8 cellular contexts compared by ENCODE assay signal in the genomic region with DNA sequence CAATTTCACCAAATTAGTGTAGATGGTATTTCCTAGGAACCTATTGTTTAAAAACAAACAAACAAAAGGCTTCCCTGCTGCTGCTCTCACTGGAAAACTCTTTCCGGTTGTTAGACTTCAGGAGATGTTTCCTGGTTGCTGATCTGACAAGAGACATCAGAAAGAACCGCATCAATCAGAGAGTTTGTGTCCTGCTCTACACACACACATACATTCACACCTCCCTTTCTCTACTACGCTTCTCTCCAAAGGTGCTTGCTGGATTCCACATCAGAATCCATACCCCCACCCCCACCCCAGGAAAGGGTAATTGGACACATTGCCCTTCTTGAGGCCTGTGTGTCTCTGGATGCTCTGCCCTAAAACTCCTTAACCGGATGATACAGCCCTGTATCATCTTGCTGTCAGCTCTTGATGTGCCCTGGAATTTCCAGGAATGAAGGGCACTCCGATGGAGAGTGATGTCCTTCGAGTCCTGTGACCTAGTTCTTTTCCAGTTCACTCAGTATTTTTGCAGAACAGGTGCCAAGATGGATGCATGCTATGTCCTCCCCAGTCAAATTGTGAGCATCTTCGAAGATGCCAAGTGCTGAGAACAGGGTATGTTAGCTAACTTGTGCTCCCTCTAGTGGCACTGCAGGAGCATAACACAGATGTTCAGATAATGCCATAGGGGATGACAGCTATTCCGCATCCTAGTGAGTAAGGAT.
A peak's percentile ranks its signal among the peaks of the same experiment; 100 is the strongest.
DNase-seq lines count a peak whose midpoint lies in the region; ATAC-seq and TF ChIP-seq lines count a peak whose summit lies in the region.

No MANE protein-coding gene starts in this region.

- H3K36me3 Mint-ChIP-seq in activated T-cell treated with anti-CD3 and anti-CD28 coated beads, Interleukin-2, amount 50 U/mL, for 4 hours (ENCODE audit: insufficient read depth): no peaks in the 10 kb centered on the region

- ATAC-seq in activated T-cell treated with anti-CD3 and anti-CD28 coated beads, Interleukin-2, amount 50 U/mL, for 4 hours: peak; percentile 66 to 82
- peak; percentile 89 for ATAC-seq in foreskin keratinocyte

- TF ChIP-seq CTCF in GM20000 (IDR thresholded peaks at IDR 0.05; ENCODE audit: extremely low read depth, missing control alignments): peak; percentile 80
- TF ChIP-seq CTCF in HL-60 (IDR thresholded peaks at IDR 0.05; ENCODE audit: insufficient read depth, low read length): peak; percentile 94
- TF ChIP-seq CTCF in foreskin keratinocyte (conservative IDR thresholded peaks at IDR 0.05): peak; percentile 90

- peaks cover 8% of the 10 kb centered on the region for H3K9me3 Mint-ChIP-seq in activated T-cell treated with anti-CD3 and anti-CD28 coated beads, Interleukin-2, amount 50 U/mL, for 4 hours

- no peak overlapping the region for H3K4me3 ChIP-seq in HL-60 (replicated peaks; ENCODE audit: insufficient read depth, low read length)

- no peak overlapping the region for H3K27ac ChIP-seq in HL-60 (replicated peaks)
- no peak overlapping the region for H3K27ac ChIP-seq in foreskin keratinocyte

- no peaks in the 10 kb centered on the region for H3K4me1 Mint-ChIP-seq in activated T-cell treated with anti-CD3 and anti-CD28 coated beads, Interleukin-2, amount 50 U/mL, for 4 hours (ENCODE audit: low read depth)

- no peak overlapping the region for H3K4me3 Mint-ChIP-seq in activated T-cell treated with anti-CD3 and anti-CD28 coated beads, Interleukin-2, amount 50 U/mL, for 4 hours

- H3K4me1 ChIP-seq in foreskin keratinocyte: no peaks in the 10 kb centered on the region

- H3K27me3 ChIP-seq in HL-60 (ENCODE audit: insufficient read depth, poor library complexity, severe bottlenecking): no peaks in the 10 kb centered on the region
- H3K27me3 ChIP-seq in foreskin keratinocyte: peaks cover 24% of the 10 kb centered on the region

- peaks cover 29% of the 10 kb centered on the region for H3K27me3 Mint-ChIP-seq in activated T-cell treated with anti-CD3 and anti-CD28 coated beads, Interleukin-2, amount 50 U/mL, for 4 hours (ENCODE audit: low read depth)

- peak; percentile 9 for DNase-seq in DMS79 (lab: John Stamatoyannopoulos, UW)
- DNase-seq in GM20000 (ENCODE audit: low spot score): peak; percentile 69
- peak; percentile 13 to 44 for DNase-seq in HL-60 (ENCODE audit: low read depth in 1 of 2, low spot score in 1 of 2)
- DNase-seq in NCI-H82 treated with DMSO at 0.1 percent for 48 hours (lab: John Stamatoyannopoulos, UW; ENCODE audit: unreplicated experiment): peak; percentile 49
- peak; percentile 5 for DNase-seq in activated T-cell treated with anti-CD3 and anti-CD28 coated beads, Interleukin-2, amount 50 U/mL, for 4 hours
- peak in 1 of 2 donors; percentile 46 for DNase-seq in foreskin keratinocyte
- DNase-seq in non-pigmented ciliary epithelial cell (ENCODE audit: low read depth): peak; percentile 14
- DNase-seq in effector CD8-positive, alpha-beta T cell (lab: John Stamatoyannopoulos, UW): no peak
